In the genomic region with DNA sequence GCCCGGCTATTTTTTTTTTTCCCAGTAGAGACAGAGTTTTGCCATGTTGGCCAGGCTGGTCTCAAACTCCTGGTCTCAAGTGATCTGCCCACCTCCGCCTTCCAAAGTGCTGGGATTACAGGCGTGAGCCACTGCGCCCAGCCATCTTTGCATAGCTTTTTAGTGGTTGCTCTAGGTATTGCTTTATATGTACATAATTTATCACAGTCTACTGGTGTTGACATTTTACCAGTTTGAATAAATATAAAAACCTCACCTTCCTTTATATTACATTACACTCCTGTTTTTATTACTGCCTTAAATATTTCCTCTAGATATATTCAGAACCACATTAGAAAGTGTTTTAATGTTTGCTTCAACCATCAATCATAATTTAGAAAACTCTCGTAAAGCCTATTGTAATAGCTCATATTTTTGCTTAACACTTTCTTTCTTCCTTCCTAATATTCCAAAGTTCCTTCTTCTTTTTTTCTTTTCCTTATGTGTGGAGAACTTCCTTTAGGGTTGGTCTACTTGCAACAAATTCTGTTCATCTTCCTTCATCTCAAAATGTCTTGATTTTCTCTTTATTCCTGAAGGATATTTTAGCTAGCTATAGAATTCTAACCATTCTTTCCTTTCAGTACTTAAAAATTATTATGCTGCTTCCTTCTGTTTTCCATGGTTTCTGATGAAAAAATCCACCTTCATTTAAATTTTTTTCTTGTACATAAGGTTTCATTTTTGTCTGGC, we compare ENCODE assay signal across 23 cellular contexts.
DNase-seq lines count a peak whose midpoint lies in the region; ATAC-seq and TF ChIP-seq lines count a peak whose summit lies in the region.
"Had no signal": no experiment of that assay in that cellular context is flagged by ENCODE, and none has a peak within 500 bp of the region (broad histone marks: within the 10 kb centered on the region; RNA-seq: fewer than 3 reads in every experiment).

No MANE protein-coding gene starts in this region.

- H3K4me3 ChIP-seq in HEK293 (ENCODE audit: low read depth, low read length) = no peak overlapping the region
- no peak overlapping the region for H3K4me3 ChIP-seq in MM.1S (ENCODE audit: low read length)
- H3K4me3 ChIP-seq: BLaER1, GM12878, GM23248 had no signal

- TF ChIP-seq CTCF in HEK293 (tag by site-specific recombination; IDR thresholded peaks at IDR 0.05) = no peak
- TF ChIP-seq CTCF in osteocyte (IDR thresholded peaks at IDR 0.05) = no peak
- TF ChIP-seq CTCF in MM.1S (IDR thresholded peaks at IDR 0.05; ENCODE audit: low read length) = no peak

- intact Hi-C loops in cardiac septum (cut with DNase I) (no loop called here), Right ventricle myocardium superior (cut with DNase I) (no loop called here)

- no peak overlapping the region for H3K27ac Mint-ChIP-seq in osteocyte (ENCODE audit: unreplicated experiment)
- H3K27ac Mint-ChIP-seq: B cell; CD4-positive, CD25-positive, alpha-beta regulatory T cell; CD8-positive, alpha-beta T cell had no signal

- no peak overlapping the region for H3K9ac ChIP-seq in MM.1S (ENCODE audit: low read length)
- H3K9ac ChIP-seq: BLaER1, GM23248 had no signal

- CTCF ChIA-PET in HEK293 (lab: Yijun Ruan, JAX) = interaction anchor here (0.6 to 1.8 kb wide), 5 partner anchors 9 to 781 kb away, joined by 3 to 7 read pairs (median 5); no protein-coding TSS in a partner anchor

- POLR2A ChIA-PET in HEK293 (lab: Yijun Ruan, JAX) = no interaction called here

- no peak for ATAC-seq in Right ventricle myocardium superior (ENCODE audit: poor library complexity)
- ATAC-seq: CD8-positive, alpha-beta T cell; GM12878 had no signal

- no peaks in the 10 kb centered on the region for H3F3A ChIP-seq in MM.1S (ENCODE audit: insufficient read depth, low read length)

- H3K36me3 ChIP-seq in HEK293 (ENCODE audit: control insufficient read depth in 2 of 2, insufficient read depth in 1 of 2, low read length in 2 of 2) (no peaks in the 10 kb centered on the region), MM.1S (replicated peaks; ENCODE audit: insufficient read depth, low read length) (no peaks in the 10 kb centered on the region)
- H3K36me3 ChIP-seq: BLaER1 had no signal

- H3K27me3 ChIP-seq in MM.1S (replicated peaks; ENCODE audit: insufficient read depth, low read length) = no peaks in the 10 kb centered on the region
- H3K27me3 ChIP-seq: BLaER1 had no signal

- DNase-seq in cardiac septum (ENCODE audit: low spot score) (peak; percentile 50), Right ventricle myocardium superior (no peak), islet precursor cell (peak; percentile 11), osteocyte (ENCODE audit: extremely low spot score, unreplicated experiment) (peak; percentile 17), cerebellum (ENCODE audit: low spot score) (no peak), DMS 273 (lab: John Stamatoyannopoulos, UW; ENCODE audit: unreplicated experiment) (no peak), MM.1S (no peak)
- DNase-seq: Caco-2; CD4-positive, CD25-positive, alpha-beta regulatory T cell; CD8-positive, alpha-beta T cell; DMS 273 treated with DMSO at 0.1 percent for 48 hours; DMS79; EL; GDM1; H7; HCEC 1CT had no signal

- H3K9me3 ChIP-seq in HEK293 (ENCODE audit: control insufficient read depth, insufficient read depth, low read depth, low read length) (no peaks in the 10 kb centered on the region), MM.1S (replicated peaks; ENCODE audit: insufficient read depth, low read length) (no peaks in the 10 kb centered on the region)

- H3K9me2 ChIP-seq in MM.1S (replicated peaks; ENCODE audit: insufficient read depth, low read length) = no peaks in the 10 kb centered on the region

- H3K4me1 ChIP-seq in HEK293 (ENCODE audit: control insufficient read depth, insufficient read depth, low read length) (no peaks in the 10 kb centered on the region), MM.1S (ENCODE audit: low read length) (no peaks in the 10 kb centered on the region)
- H3K4me1 ChIP-seq: BLaER1, Caco-2 had no signal

- H3K4me2 ChIP-seq in MM.1S (ENCODE audit: low read depth, low read length) = no peak overlapping the region
- H3K4me2 ChIP-seq: BLaER1 had no signal

- no peaks in the 10 kb centered on the region for H3K79me2 ChIP-seq in MM.1S (ENCODE audit: low read length)

- peaks cover 7% of the 10 kb centered on the region for H3K36me3 Mint-ChIP-seq in osteocyte (ENCODE audit: unreplicated experiment)
- H3K36me3 Mint-ChIP-seq: CD4-positive, CD25-positive, alpha-beta regulatory T cell; CD8-positive, alpha-beta T cell had no signal

- no peak overlapping the region for H3K27ac ChIP-seq in HEK293 (ENCODE audit: extremely low read depth, low read depth, low read length)
- no peak overlapping the region for H3K27ac ChIP-seq in MM.1S (ENCODE audit: low read length)
- H3K27ac ChIP-seq: 22Rv1, BLaER1, C4-2B, GM23248 had no signal

- peaks cover 7% of the 10 kb centered on the region for H3K4me1 Mint-ChIP-seq in osteocyte (ENCODE audit: unreplicated experiment)
- H3K4me1 Mint-ChIP-seq: B cell; CD4-positive, CD25-positive, alpha-beta regulatory T cell had no signal

- H2AFZ ChIP-seq in MM.1S (ENCODE audit: low read length) = no peak overlapping the region
- H2AFZ ChIP-seq: GM23248 had no signal

- H3K27me3 Mint-ChIP-seq in osteocyte (ENCODE audit: unreplicated experiment) = no peaks in the 10 kb centered on the region
- H3K27me3 Mint-ChIP-seq: CD4-positive, CD25-positive, alpha-beta regulatory T cell had no signal

- H3K9me3 Mint-ChIP-seq in osteocyte (ENCODE audit: unreplicated experiment) = peaks cover 18% of the 10 kb centered on the region

- no peak overlapping the region for H3K4me3 Mint-ChIP-seq in osteocyte (ENCODE audit: unreplicated experiment)
- H3K4me3 Mint-ChIP-seq: B cell; CD4-positive, CD25-positive, alpha-beta regulatory T cell; CD8-positive, alpha-beta T cell had no signal

- no peaks in the 10 kb centered on the region for H4K20me1 ChIP-seq in MM.1S (ENCODE audit: insufficient read depth, low read length)
- H4K20me1 ChIP-seq: BLaER1 had no signal

TF ChIP-seq in HEK293, 187 proteins besides CTCF, POLR2A, EP300 and RAD21:
- TF ChIP-seq ZNF571 (tag by site-specific recombination; IDR thresholded peaks at IDR 0.05) = no peak
- TF ChIP-seq SETDB1 (IDR thresholded peaks at IDR 0.05; ENCODE audit: insufficient read length, low read length) = peak; percentile 23
- TF ChIP-seq ZNF391 (tag by site-specific recombination; IDR thresholded peaks at IDR 0.05; ENCODE audit: borderline replicate concordance, low read depth) = no peak
- TF ChIP-seq, protein P1, sequence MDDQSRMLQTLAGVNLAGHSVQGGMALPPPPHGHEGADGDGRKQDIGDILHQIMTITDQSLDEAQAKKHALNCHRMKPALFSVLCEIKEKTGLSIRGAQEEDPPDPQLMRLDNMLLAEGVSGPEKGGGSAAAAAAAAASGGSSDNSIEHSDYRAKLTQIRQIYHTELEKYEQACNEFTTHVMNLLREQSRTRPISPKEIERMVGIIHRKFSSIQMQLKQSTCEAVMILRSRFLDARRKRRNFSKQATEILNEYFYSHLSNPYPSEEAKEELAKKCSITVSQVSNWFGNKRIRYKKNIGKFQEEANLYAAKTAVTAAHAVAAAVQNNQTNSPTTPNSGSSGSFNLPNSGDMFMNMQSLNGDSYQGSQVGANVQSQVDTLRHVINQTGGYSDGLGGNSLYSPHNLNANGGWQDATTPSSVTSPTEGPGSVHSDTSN (CRISPR knock-in tag; IDR thresholded peaks at IDR 0.05) = no peak

Comparison
In these comparisons a context has a peak if more than half of its experiments do, and no peak if none do; other contexts are left out.
1. DNase-seq: peak in cardiac septum (single experiment), islet precursor cell (single experiment) and osteocyte (single experiment); none in Right ventricle myocardium superior (single experiment), cerebellum (single experiment), DMS 273 (single experiment) and MM.1S (single experiment).